Comparison of ENCODE assay signal across 8 cellular contexts in the genomic region with DNA sequence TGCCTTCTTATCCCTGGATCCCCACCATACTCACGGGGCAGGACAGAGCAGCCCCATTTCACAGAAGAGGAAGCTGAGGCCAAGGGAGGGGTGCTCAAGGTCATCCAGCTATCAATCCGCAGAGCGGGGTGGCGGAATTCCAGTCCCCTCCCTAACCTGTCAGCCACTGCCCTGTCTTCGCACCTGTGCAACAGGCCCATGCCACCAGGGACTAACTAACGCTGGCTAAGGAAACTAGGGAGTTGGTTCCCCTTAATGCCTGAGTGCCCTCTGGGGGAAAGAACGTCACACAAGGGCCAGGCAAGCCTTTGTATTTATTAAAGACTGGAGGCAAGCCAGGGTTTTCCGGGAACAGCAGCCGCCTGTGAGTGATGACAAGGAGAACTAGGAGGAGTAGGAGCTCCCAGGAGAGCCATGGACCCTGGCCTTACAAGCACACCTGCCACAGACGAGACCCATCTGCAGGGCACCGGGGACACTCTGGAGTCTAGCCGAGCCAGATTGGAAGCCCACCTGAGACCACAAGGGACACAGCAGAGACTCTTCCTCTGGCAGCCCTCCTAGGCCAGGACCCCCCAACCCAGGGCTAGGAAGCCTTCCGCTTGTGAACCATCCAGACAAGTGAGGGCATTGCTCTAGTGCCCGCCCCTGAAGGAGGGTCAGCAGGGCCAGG.
DNase-seq lines count a peak whose midpoint lies in the region; ATAC-seq and TF ChIP-seq lines count a peak whose summit lies in the region.

No MANE protein-coding gene starts in this region.

- H3K4me3 ChIP-seq in adipocyte (ENCODE audit: low read length) = peak overlapping the region; percentile 7

- peaks cover 22% of the 10 kb centered on the region for H3K4me1 Mint-ChIP-seq in type B pancreatic cell (ENCODE audit: unreplicated experiment)

- no peak for TF ChIP-seq CTCF in type B pancreatic cell (conservative IDR thresholded peaks at IDR 0.05)

- no peak overlapping the region for H3K4me3 Mint-ChIP-seq in type B pancreatic cell

- H3K9ac ChIP-seq in adipocyte (ENCODE audit: low read length) = peak overlapping the region; percentile 85

- ATAC-seq in sciatic nerve (peak; percentile 57), GM18519 (IDR thresholded peaks at IDR 0.05; ENCODE audit: low FRiP score, unreplicated experiment) (no peak), GM21367 (IDR thresholded peaks at IDR 0.05; ENCODE audit: unreplicated experiment) (no peak), GM18511 (IDR thresholded peaks at IDR 0.05; ENCODE audit: unreplicated experiment) (no peak)

- H3K4me1 ChIP-seq in adipocyte (ENCODE audit: control insufficient read depth, insufficient read depth, low read length) = peaks cover 32% of the 10 kb centered on the region

- DNase-seq in DMS79 (lab: John Stamatoyannopoulos, UW) (peak; percentile 38), adipocyte (ENCODE audit: low read depth) (no peak), cardiac septum (ENCODE audit: low spot score) (peak; percentile 88), sciatic nerve (ENCODE audit: low spot score) (peak; percentile 78), type B pancreatic cell (ENCODE audit: extremely low spot score, unreplicated experiment) (no peak)

- no peaks in the 10 kb centered on the region for H3K27me3 Mint-ChIP-seq in type B pancreatic cell

- peaks cover 78% of the 10 kb centered on the region for H3K36me3 ChIP-seq in adipocyte (ENCODE audit: control insufficient read depth, insufficient read depth, low read length, severe bottlenecking)

- no peak overlapping the region for H3K27ac Mint-ChIP-seq in type B pancreatic cell

- H3K9me3 ChIP-seq in adipocyte (ENCODE audit: control insufficient read depth, low read length) = no peaks in the 10 kb centered on the region

- intact Hi-C loops in cardiac septum (cut with DNase I) = loop anchor here (2.0 to 5.0 kb wide), 2 partner anchors 63 to 144 kb away; a partner anchor contains a TSS
- intact Hi-C loops in sciatic nerve (cut with DNase I) = no loop called here

- no peaks in the 10 kb centered on the region for H3K9me3 Mint-ChIP-seq in type B pancreatic cell

- H3K27me3 ChIP-seq in adipocyte (replicated peaks; ENCODE audit: control insufficient read depth, insufficient read depth, low read length) = no peaks in the 10 kb centered on the region

- H3K36me3 Mint-ChIP-seq in type B pancreatic cell = peaks cover 31% of the 10 kb centered on the region

Comparison
In these comparisons a context has a peak if more than half of its experiments do, and no peak if none do; other contexts are left out.
1. DNase-seq: peak in DMS79 (single experiment), cardiac septum (single experiment) and sciatic nerve (single experiment); none in adipocyte (single experiment) and type B pancreatic cell (single experiment).